ENCODE assay signal across 7 cellular contexts in the genomic region with DNA sequence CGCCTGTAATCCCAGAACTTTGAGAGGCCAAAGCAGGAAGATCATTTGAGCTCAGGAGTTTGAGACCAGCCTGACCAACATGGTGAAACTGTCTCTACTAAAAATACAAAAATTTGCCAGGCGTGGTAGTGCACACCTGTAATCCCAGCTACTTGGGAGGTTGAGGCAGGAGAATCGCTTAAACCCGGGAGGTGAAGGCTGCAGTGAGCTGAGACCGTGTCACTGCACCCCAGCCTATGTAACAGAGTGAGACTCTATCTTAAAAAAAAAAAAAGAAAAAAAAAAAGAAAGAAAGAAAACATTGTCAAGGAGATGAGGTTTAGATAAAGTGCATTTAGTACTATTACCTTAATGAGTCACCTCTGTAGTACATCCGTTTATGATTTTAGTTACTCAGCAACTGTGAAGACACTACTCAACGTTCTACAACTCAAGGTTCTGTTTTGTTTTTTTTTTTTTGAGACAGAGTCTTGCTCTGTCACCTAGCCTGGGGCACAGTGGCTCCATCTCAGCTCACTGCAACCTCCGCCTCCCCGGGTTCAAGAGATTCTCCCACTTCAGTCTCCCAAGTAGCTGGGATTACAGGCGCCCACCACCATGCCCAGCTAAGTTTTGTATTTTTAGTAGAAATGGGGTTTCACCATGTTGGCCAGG. TPM values are rescaled to one million over a fixed set of nuclear protein-coding genes. Genes with fewer than 3 reads are reported as not detected.
DNase-seq lines count a peak whose midpoint lies in the region; ATAC-seq and TF ChIP-seq lines count a peak whose summit lies in the region.
"Not testable (repeated sequence)": the region's sequence is repeated elsewhere in the genome, so short reads cannot be mapped to it uniquely, and the experiment has no call there.

No MANE protein-coding gene starts in this region.

- CTCF ChIA-PET in PC-3 (lab: Charles Lee): interaction anchor here (1.0 to 1.7 kb wide), 2 partner anchors 23 to 37 kb away, joined by 6 to 15 read pairs; no protein-coding TSS in a partner anchor

- BruUV-seq in PC-3 (replicated peaks; lab: Mats Ljungman, UMichigan): not testable (repeated sequence)

- ATAC-seq in PC-3: peak; percentile 60
- ATAC-seq in natural killer cell treated with Interleukin-12 subunit alpha and Interleukin-12 subunit beta and Interleukin-15 and Interleukin-18, amount 100 ng/mL, for 72 hours: peak; percentile 78 to 84

- POLR2A ChIA-PET in PC-3 (lab: Charles Lee; ENCODE audit: unreplicated experiment): interaction anchor here (0.7 kb wide), 1 partner anchor 45 kb away, joined by 28 read pairs; no protein-coding TSS in a partner anchor

- not testable (repeated sequence) for H2AFZ ChIP-seq in PC-3 (ENCODE audit: low read length)

- not testable (repeated sequence) for H4K20me1 ChIP-seq in PC-3 (ENCODE audit: low read length)

- H3K27ac Mint-ChIP-seq in chondrocyte (ENCODE audit: unreplicated experiment): peak overlapping the region; percentile 59
- peak overlapping the region; percentile 53 to 89 (median 80) for H3K27ac Mint-ChIP-seq in immature natural killer cell
- H3K27ac Mint-ChIP-seq in natural killer cell treated with Interleukin-12 subunit alpha and Interleukin-12 subunit beta and Interleukin-15 and Interleukin-18, amount 100 ng/mL, for 72 hours: peak overlapping the region; percentile 69 to 75

- intact Hi-C loops in PC-3 (cut with micrococcal nuclease): loop anchor here (1.0 to 5.0 kb wide), 2 partner anchors 45 to 50 kb away; no protein-coding TSS in a partner anchor

- H3K9me3 Mint-ChIP-seq in chondrocyte (ENCODE audit: low read depth); immature natural killer cell; natural killer cell treated with Interleukin-12 subunit alpha and Interleukin-12 subunit beta and Interleukin-15 and Interleukin-18, amount 100 ng/mL, for 72 hours: not testable (repeated sequence)

- H3K27me3 ChIP-seq in PC-3 (ENCODE audit: low read length): not testable (repeated sequence)

- H3K9me3 ChIP-seq in PC-3 (ENCODE audit: low read length): not testable (repeated sequence)

- peaks cover 52% of the 10 kb centered on the region for H3K4me1 Mint-ChIP-seq in chondrocyte (ENCODE audit: low read depth)
- peaks cover 50 to 51% of the 10 kb centered on the region in 2 donors for H3K4me1 Mint-ChIP-seq in immature natural killer cell
- H3K4me1 Mint-ChIP-seq in natural killer cell treated with Interleukin-12 subunit alpha and Interleukin-12 subunit beta and Interleukin-15 and Interleukin-18, amount 100 ng/mL, for 72 hours (ENCODE audit: low read depth in 2 of 2): peaks cover 27 to 33% of the 10 kb centered on the region in 2 donors

- H3K4me3 Mint-ChIP-seq in chondrocyte (ENCODE audit: unreplicated experiment); natural killer cell treated with Interleukin-12 subunit alpha and Interleukin-12 subunit beta and Interleukin-15 and Interleukin-18, amount 100 ng/mL, for 72 hours: not testable (repeated sequence)
- peak overlapping the region; percentile 46 to 87 (median 65) for H3K4me3 Mint-ChIP-seq in immature natural killer cell

- TF ChIP-seq CTCF in PC-3 (conservative IDR thresholded peaks at IDR 0.05; ENCODE audit: low read depth, low read length); chondrocyte (IDR thresholded peaks at IDR 0.05): not testable (repeated sequence)

- H3K27me3 Mint-ChIP-seq in chondrocyte (ENCODE audit: low read depth); immature natural killer cell (ENCODE audit: low read depth in 3 of 3); natural killer cell treated with Interleukin-12 subunit alpha and Interleukin-12 subunit beta and Interleukin-15 and Interleukin-18, amount 100 ng/mL, for 72 hours: not testable (repeated sequence)

- H3K9ac ChIP-seq in PC-3 (ENCODE audit: low read length): peak overlapping the region; percentile 74

- H3K27ac ChIP-seq in PC-3 (ENCODE audit: low read length): peak overlapping the region; percentile 97

- H3K36me3 Mint-ChIP-seq in chondrocyte (ENCODE audit: low read depth): peaks cover 25% of the 10 kb centered on the region
- peaks cover 30 to 36% (median 33%) of the 10 kb centered on the region in 3 donors for H3K36me3 Mint-ChIP-seq in immature natural killer cell
- H3K36me3 Mint-ChIP-seq in natural killer cell treated with Interleukin-12 subunit alpha and Interleukin-12 subunit beta and Interleukin-15 and Interleukin-18, amount 100 ng/mL, for 72 hours: peaks cover 18% of the 10 kb centered on the region

- H3K79me2 ChIP-seq in PC-3 (ENCODE audit: low read length): not testable (repeated sequence)

- peaks cover 10% of the 10 kb centered on the region for H3F3A ChIP-seq in PC-3 (ENCODE audit: low read length, unreplicated experiment)

- DNase-seq in EH (ENCODE audit: low read depth): peak; percentile 79
- DNase-seq in PC-3: peak; percentile 86
- DNase-seq in T1000 (lab: John Stamatoyannopoulos, UW): peak; percentile 15
- peak; percentile 71 for DNase-seq in activated effector memory CD4-positive, alpha-beta T cell treated with anti-CD3 and anti-CD28 coated beads, Interleukin-2, amount 50 U/mL, for 16 hours
- not testable (repeated sequence) for DNase-seq in chondrocyte (ENCODE audit: low spot score); natural killer cell treated with Interleukin-12 subunit alpha and Interleukin-12 subunit beta and Interleukin-15 and Interleukin-18, amount 100 ng/mL, for 72 hours (ENCODE audit: low spot score)
- DNase-seq in immature natural killer cell: peak; percentile 41 to 64 (median 50)

- peaks cover 41% of the 10 kb centered on the region for H3K4me1 ChIP-seq in PC-3 (ENCODE audit: insufficient read depth, low read length)

- H3K9me2 ChIP-seq in PC-3 (replicated peaks; ENCODE audit: low read length): not testable (repeated sequence)

- peak overlapping the region; percentile 62 for H3K4me2 ChIP-seq in PC-3 (ENCODE audit: low read length)

- not testable (repeated sequence) for H3K4me3 ChIP-seq in PC-3 (ENCODE audit: low read length)

- H3K36me3 ChIP-seq in PC-3 (ENCODE audit: low read depth, low read length): peaks cover 20% of the 10 kb centered on the region

RNA-seq across cellular contexts. Expression of gene FSCN1, which starts 49.3 kb away (rescaled TPM):
- total RNA-seq in PC-3 (2014; rRNA removed): 318 and 403 TPM in 2 replicates
- total RNA-seq in chondrocyte: 166 to 210 TPM (median 167 TPM) in 3 replicates
- under 1 TPM in 1 of 3 donors, not detected in 2; 0.22 TPM for polyA plus RNA-seq in immature natural killer cell
- total RNA-seq in natural killer cell treated with Interleukin-12 subunit alpha and Interleukin-12 subunit beta and Interleukin-15 and Interleukin-18, amount 100 ng/mL, for 72 hours: 10 to 100 TPM; 15.6 to 32.1 TPM
